ENCODE assay signal across 12 cellular contexts in the genomic region with DNA sequence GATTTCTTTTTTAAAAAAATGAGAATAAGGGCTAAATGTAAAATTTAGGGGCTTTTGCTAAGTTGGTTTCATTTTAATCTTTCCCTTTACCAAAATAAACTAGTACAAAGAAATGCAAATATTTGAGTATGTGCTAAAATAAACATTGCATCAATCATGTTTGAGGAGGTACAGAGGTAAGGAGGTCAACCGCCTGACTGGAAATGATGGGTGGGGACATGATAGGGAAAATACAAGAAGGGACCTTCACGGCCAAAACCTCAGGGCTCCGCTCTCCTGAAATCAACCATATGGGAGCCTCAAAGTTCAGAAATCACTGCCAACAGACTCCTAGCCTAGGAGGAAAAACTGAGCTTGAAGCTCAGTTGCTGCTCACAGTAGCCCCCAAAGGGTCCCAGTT.
DNase-seq lines count a peak whose midpoint lies in the region; ATAC-seq and TF ChIP-seq lines count a peak whose summit lies in the region.
"Had no signal": no experiment of that assay in that cellular context is flagged by ENCODE, and none has a peak within 500 bp of the region (broad histone marks: within the 10 kb centered on the region; RNA-seq: fewer than 3 reads in every experiment).

No MANE protein-coding gene starts in this region.

- H3K27me3 Mint-ChIP-seq in memory B cell = peaks cover 2% of the 10 kb centered on the region
- H3K27me3 Mint-ChIP-seq in CD8-positive, alpha-beta T cell (ENCODE audit: low read depth) = no peaks in the 10 kb centered on the region

- no peak for TF ChIP-seq CTCF in CD8-positive, alpha-beta T cell (IDR thresholded peaks at IDR 0.05)

- no peak overlapping the region for H3K27ac Mint-ChIP-seq in memory B cell
- no peak overlapping the region for H3K27ac Mint-ChIP-seq in CD8-positive, alpha-beta T cell

- no peaks in the 10 kb centered on the region for H3K27me3 ChIP-seq in CD8-positive, alpha-beta T cell (ENCODE audit: insufficient read depth, low read length)
- H3K27me3 ChIP-seq: heart left ventricle, SJSA1, testis had no signal

- no peaks in the 10 kb centered on the region for H3K36me3 ChIP-seq in CD8-positive, alpha-beta T cell (ENCODE audit: insufficient read depth, low read length)
- H3K36me3 ChIP-seq: heart left ventricle, SJSA1 had no signal

- H3K9me3 Mint-ChIP-seq in memory B cell = no peaks in the 10 kb centered on the region
- no peaks in the 10 kb centered on the region for H3K9me3 Mint-ChIP-seq in CD8-positive, alpha-beta T cell

- CTCF ChIA-PET in CD8-positive, alpha-beta T cell (lab: Charles Lee) = no interaction called here

- DNase-seq in M059J (ENCODE audit: low read depth) (peak; percentile 36), memory B cell (ENCODE audit: low spot score in 2 of 2) (no peak), iPS-NIHi11 (ENCODE audit: low spot score) (no peak)
- no peak for DNase-seq in stimulated activated naive CD8-positive, alpha-beta T cell treated with anti-CD3 and anti-CD28 coated beads, Interleukin-15, Interleukin-2, amounts not matched to agents 100 U/mL and 50 U/mL, for 24 hours
- DNase-seq in stimulated activated CD4-positive, alpha-beta T cell treated with anti-CD3 and anti-CD28 coated beads, Interleukin-1b, Interleukin-23, amount 100 ng/mL, for 48 hours = no peak
- no peak for DNase-seq in CD8-positive, alpha-beta T cell
- DNase-seq: heart left ventricle, testis had no signal

- peak; percentile 83 for ATAC-seq in GM18517 (IDR thresholded peaks at IDR 0.05; ENCODE audit: unreplicated experiment)
- peak; percentile 86 for ATAC-seq in GM21825 (IDR thresholded peaks at IDR 0.05; ENCODE audit: unreplicated experiment)
- peak; percentile 60 for ATAC-seq in memory B cell (ENCODE audit: low read depth)
- no peak for ATAC-seq in stimulated activated naive CD8-positive, alpha-beta T cell treated with anti-CD3 and anti-CD28 coated beads, Interleukin-15, Interleukin-2, amounts not matched to agents 100 U/mL and 50 U/mL, for 24 hours
- no peak for ATAC-seq in CD8-positive, alpha-beta T cell

- no peak overlapping the region for H3K4me3 Mint-ChIP-seq in memory B cell
- no peak overlapping the region for H3K4me3 Mint-ChIP-seq in CD8-positive, alpha-beta T cell

- H3K36me3 Mint-ChIP-seq in memory B cell = no peaks in the 10 kb centered on the region
- H3K36me3 Mint-ChIP-seq in CD8-positive, alpha-beta T cell = no peaks in the 10 kb centered on the region

- H3K4me1 ChIP-seq in CD8-positive, alpha-beta T cell (ENCODE audit: insufficient read depth, low read length) = no peaks in the 10 kb centered on the region
- H3K4me1 ChIP-seq: testis had no signal

- peaks cover 8% of the 10 kb centered on the region for H3K4me1 Mint-ChIP-seq in memory B cell
- H3K4me1 Mint-ChIP-seq in CD8-positive, alpha-beta T cell (ENCODE audit: low read depth) = no peaks in the 10 kb centered on the region

- H3K27ac ChIP-seq in CD8-positive, alpha-beta T cell (ENCODE audit: low read depth, low read length) = no peak overlapping the region
- H3K27ac ChIP-seq: heart left ventricle, KMS-11, SJSA1, testis had no signal

- POLR2A ChIA-PET in CD8-positive, alpha-beta T cell (lab: Charles Lee) = no interaction called here

- no peak overlapping the region for H3K4me3 ChIP-seq in CD8-positive, alpha-beta T cell (ENCODE audit: low read depth, low read length)
- H3K4me3 ChIP-seq: heart left ventricle, SJSA1, testis had no signal

- intact Hi-C loops in CD8-positive, alpha-beta T cell (cut with DNase I, micrococcal nuclease) = no loop called here

- H3K9me3 ChIP-seq in CD8-positive, alpha-beta T cell (ENCODE audit: low read length) = no peaks in the 10 kb centered on the region
- H3K9me3 ChIP-seq: heart left ventricle, SJSA1, testis had no signal

Comparison
In these comparisons a context has a peak if more than half of its experiments do, and no peak if none do; other contexts are left out.
1. ATAC-seq: peak in GM18517 (single experiment), GM21825 (single experiment) and memory B cell (single experiment); none in stimulated activated naive CD8-positive, alpha-beta T cell treated with anti-CD3 and anti-CD28 coated beads, Interleukin-15, Interleukin-2, amounts not matched to agents 100 U/mL and 50 U/mL, for 24 hours (single experiment) and CD8-positive, alpha-beta T cell (single experiment).